13 cellular contexts compared by ENCODE assay signal in genomic region chr15:90483012-90483307, GRCh38.
"Had no signal": no experiment of that assay in that cellular context is flagged by ENCODE, and none has a peak within 500 bp of the region (broad histone marks: within the 10 kb centered on the region; RNA-seq: fewer than 3 reads in every experiment).

No MANE protein-coding gene starts in this region.

- H3K9me3 Mint-ChIP-seq: activated naive CD4-positive, alpha-beta T cell treated with anti-CD3 and anti-CD28 coated beads, Interleukin-2, amount 50 U/mL, for 24 hours; activated T-cell treated with anti-CD3 and anti-CD28 coated beads, Interleukin-2, amount 50 U/mL, for 24 hours; activated T-helper 1 cell treated with anti-CD3 and anti-CD28 coated beads, Interleukin-12 subunit alpha, Interleukin-12 subunit beta, Interleukin-2, Interleukin-4 antibody, amounts not matched to agents 30 ng/mL and 10 ng/mL and 1 ng/mL, durations not matched to agents 14 hours and 24 hours and 36 hours; T-cell had no signal

- H3K27me3 ChIP-seq: ascending aorta, body of pancreas had no signal

- H3K27me3 Mint-ChIP-seq: activated CD8-positive, alpha-beta memory T cell treated with anti-CD3 and anti-CD28 coated beads, Interleukin-2, amount 10 ng/mL, durations not matched to agents 7 days and 5 days; activated naive CD4-positive, alpha-beta T cell treated with anti-CD3 and anti-CD28 coated beads, Interleukin-2, amount 50 U/mL, for 24 hours; activated T-cell treated with anti-CD3 and anti-CD28 coated beads, Interleukin-2, amount 50 U/mL, for 24 hours; T-cell had no signal

- H3K27ac ChIP-seq: body of pancreas, PC-9, WERI-Rb-1 had no signal

- DNase-seq: activated effector memory CD4-positive, alpha-beta T cell treated with Interleukin-2 at 50 U/mL for 16 hours; NCI-H1436 treated with DMSO at 0.1 percent for 48 hours; NCI-H187 had no signal

- H3K4me3 ChIP-seq: ascending aorta, body of pancreas, K562, PC-9 had no signal

- H3K9me3 ChIP-seq: ascending aorta, body of pancreas had no signal

- H3K27ac Mint-ChIP-seq: activated CD8-positive, alpha-beta memory T cell treated with anti-CD3 and anti-CD28 coated beads, Interleukin-2, amount 10 ng/mL, durations not matched to agents 7 days and 5 days; activated naive CD4-positive, alpha-beta T cell treated with anti-CD3 and anti-CD28 coated beads, Interleukin-2, amount 50 U/mL, for 24 hours; activated T-cell treated with anti-CD3 and anti-CD28 coated beads, Interleukin-2, amount 50 U/mL, for 24 hours; T-cell had no signal

- H3K4me3 Mint-ChIP-seq: activated CD8-positive, alpha-beta memory T cell treated with anti-CD3 and anti-CD28 coated beads, Interleukin-2, amount 10 ng/mL, durations not matched to agents 7 days and 5 days; activated naive CD4-positive, alpha-beta T cell treated with anti-CD3 and anti-CD28 coated beads, Interleukin-2, amount 50 U/mL, for 24 hours; activated T-cell treated with anti-CD3 and anti-CD28 coated beads, Interleukin-2, amount 50 U/mL, for 24 hours; activated T-helper 1 cell treated with anti-CD3 and anti-CD28 coated beads, Interleukin-12 subunit alpha, Interleukin-12 subunit beta, Interleukin-2, Interleukin-4 antibody, amounts not matched to agents 30 ng/mL and 10 ng/mL and 1 ng/mL, durations not matched to agents 14 hours and 24 hours and 36 hours; T-cell had no signal
